ENCODE assay signal across 1 cellular context in the genomic region with DNA sequence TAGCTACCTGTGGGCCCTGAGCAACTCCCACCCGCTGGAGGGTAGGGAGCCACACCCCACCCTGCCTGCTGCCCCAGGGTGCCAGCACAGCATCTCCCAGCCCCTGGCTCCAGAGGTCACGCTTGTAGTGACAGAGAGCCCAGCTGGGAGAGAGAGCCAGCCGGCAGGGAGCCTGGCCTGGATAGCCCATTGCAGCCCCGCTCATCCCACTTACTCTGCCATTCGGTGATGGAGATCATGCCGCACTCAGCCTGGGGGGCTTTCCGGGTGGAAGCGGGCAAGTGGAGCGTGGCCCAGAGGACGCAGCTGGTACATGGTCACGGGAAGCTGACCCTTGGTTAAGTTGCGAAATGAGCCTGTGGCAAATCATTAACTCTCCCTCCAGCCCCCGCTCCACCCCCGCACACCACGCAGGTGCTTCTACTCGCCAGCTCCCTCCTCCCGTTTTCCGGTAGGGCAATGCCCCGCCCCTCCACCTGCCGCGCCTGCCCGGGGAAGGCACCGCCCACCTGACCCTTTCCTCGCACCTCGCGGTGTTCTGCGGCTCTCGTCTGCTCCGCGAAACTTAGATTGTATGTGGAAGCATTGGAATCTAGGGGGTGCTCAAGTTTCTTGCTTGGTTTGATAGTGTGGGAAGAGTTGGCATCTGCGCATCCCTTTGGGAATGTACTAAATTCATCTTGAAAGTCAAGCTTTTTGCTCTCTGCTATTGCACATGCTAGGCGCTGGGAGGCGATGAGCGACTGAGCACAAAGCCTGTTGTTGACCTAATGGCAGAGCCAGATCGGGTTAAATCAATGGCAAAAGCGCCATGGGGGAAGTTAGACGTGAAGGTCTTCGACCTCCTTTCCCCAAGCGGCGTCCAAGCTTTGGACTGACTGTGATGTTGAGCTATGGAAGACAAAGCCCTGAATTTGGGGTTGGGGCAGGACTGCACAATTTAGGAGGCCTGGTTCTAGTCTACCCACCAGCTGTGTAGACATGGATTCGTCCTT.
TF ChIP-seq lines count a peak whose summit lies in the region.

A gene with protein sequence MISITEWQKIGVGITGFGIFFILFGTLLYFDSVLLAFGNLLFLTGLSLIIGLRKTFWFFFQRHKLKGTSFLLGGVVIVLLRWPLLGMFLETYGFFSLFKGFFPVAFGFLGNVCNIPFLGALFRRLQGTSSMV (minus strand): TSS at position 321 of the 995 bp plus-strand sequence. CDS start 82 bp downstream, at position 239.

TF ChIP-seq in HepG2, 621 proteins besides CTCF, POLR2A, EP300 and RAD21 (continued from another document and continues in another):
- TF ChIP-seq, protein P1, sequence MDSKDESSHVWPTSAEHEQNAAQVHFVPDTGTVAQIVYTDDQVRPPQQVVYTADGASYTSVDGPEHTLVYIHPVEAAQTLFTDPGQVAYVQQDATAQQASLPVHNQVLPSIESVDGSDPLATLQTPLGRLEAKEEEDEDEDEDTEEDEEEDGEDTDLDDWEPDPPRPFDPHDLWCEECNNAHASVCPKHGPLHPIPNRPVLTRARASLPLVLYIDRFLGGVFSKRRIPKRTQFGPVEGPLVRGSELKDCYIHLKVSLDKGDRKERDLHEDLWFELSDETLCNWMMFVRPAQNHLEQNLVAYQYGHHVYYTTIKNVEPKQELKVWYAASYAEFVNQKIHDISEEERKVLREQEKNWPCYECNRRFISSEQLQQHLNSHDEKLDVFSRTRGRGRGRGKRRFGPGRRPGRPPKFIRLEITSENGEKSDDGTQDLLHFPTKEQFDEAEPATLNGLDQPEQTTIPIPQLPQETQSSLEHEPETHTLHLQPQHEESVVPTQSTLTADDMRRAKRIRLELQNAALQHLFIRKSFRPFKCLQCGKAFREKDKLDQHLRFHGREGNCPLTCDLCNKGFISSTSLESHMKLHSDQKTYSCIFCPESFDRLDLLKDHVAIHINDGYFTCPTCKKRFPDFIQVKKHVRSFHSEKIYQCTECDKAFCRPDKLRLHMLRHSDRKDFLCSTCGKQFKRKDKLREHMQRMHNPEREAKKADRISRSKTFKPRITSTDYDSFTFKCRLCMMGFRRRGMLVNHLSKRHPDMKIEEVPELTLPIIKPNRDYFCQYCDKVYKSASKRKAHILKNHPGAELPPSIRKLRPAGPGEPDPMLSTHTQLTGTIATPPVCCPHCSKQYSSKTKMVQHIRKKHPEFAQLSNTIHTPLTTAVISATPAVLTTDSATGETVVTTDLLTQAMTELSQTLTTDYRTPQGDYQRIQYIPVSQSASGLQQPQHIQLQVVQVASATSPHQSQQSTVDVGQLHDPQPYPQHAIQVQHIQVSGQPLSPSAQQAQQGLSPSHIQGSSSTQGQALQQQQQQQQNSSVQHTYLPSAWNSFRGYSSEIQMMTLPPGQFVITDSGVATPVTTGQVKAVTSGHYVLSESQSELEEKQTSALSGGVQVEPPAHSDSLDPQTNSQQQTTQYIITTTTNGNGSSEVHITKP (CRISPR knock-in tag; IDR thresholded peaks at IDR 0.05; ENCODE audit: low read depth): peak; percentile 95
- TF ChIP-seq, protein P2, sequence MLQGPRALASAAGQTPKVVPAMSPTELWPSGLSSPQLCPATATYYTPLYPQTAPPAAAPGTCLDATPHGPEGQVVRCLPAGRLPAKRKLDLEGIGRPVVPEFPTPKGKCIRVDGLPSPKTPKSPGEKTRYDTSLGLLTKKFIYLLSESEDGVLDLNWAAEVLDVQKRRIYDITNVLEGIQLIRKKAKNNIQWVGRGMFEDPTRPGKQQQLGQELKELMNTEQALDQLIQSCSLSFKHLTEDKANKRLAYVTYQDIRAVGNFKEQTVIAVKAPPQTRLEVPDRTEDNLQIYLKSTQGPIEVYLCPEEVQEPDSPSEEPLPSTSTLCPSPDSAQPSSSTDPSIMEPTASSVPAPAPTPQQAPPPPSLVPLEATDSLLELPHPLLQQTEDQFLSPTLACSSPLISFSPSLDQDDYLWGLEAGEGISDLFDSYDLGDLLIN (CRISPR knock-in tag; IDR thresholded peaks at IDR 0.05; ENCODE audit: borderline replicate concordance): no peak; the same call in 1 of the 2 replicates
- TF ChIP-seq, protein P3, sequence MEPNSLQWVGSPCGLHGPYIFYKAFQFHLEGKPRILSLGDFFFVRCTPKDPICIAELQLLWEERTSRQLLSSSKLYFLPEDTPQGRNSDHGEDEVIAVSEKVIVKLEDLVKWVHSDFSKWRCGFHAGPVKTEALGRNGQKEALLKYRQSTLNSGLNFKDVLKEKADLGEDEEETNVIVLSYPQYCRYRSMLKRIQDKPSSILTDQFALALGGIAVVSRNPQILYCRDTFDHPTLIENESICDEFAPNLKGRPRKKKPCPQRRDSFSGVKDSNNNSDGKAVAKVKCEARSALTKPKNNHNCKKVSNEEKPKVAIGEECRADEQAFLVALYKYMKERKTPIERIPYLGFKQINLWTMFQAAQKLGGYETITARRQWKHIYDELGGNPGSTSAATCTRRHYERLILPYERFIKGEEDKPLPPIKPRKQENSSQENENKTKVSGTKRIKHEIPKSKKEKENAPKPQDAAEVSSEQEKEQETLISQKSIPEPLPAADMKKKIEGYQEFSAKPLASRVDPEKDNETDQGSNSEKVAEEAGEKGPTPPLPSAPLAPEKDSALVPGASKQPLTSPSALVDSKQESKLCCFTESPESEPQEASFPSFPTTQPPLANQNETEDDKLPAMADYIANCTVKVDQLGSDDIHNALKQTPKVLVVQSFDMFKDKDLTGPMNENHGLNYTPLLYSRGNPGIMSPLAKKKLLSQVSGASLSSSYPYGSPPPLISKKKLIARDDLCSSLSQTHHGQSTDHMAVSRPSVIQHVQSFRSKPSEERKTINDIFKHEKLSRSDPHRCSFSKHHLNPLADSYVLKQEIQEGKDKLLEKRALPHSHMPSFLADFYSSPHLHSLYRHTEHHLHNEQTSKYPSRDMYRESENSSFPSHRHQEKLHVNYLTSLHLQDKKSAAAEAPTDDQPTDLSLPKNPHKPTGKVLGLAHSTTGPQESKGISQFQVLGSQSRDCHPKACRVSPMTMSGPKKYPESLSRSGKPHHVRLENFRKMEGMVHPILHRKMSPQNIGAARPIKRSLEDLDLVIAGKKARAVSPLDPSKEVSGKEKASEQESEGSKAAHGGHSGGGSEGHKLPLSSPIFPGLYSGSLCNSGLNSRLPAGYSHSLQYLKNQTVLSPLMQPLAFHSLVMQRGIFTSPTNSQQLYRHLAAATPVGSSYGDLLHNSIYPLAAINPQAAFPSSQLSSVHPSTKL (CRISPR knock-in tag; IDR thresholded peaks at IDR 0.05): peak; percentile 68
- TF ChIP-seq ZNF776 (CRISPR knock-in tag; IDR thresholded peaks at IDR 0.05) (no peak), SMC3 (IDR thresholded peaks at IDR 0.05; ENCODE audit: low read length) (peak; percentile 92), ZNF510 (CRISPR knock-in tag; IDR thresholded peaks at IDR 0.05; ENCODE audit: low read depth) (peak; percentile 96), ZMYM3 (CRISPR knock-in tag; IDR thresholded peaks at IDR 0.05) (no peak), PRMT3 (CRISPR knock-in tag; IDR thresholded peaks at IDR 0.05; ENCODE audit: borderline replicate concordance, low read depth) (peak; percentile 69; the same call in 1 of the 2 replicates), DNMT1 (CRISPR knock-in tag; IDR thresholded peaks at IDR 0.05) (no peak; the same call in 1 of the 2 replicates), TBL1XR1 (IDR thresholded peaks at IDR 0.05; ENCODE audit: borderline replicate concordance, low read length, partially characterized antibody) (no peak), ZNF7 (CRISPR knock-in tag; IDR thresholded peaks at IDR 0.05) (no peak), GLI4 (CRISPR knock-in tag; IDR thresholded peaks at IDR 0.05; ENCODE audit: borderline replicate concordance) (peak; percentile 63; the same call in 1 of the 2 replicates), SMAD3 (CRISPR knock-in tag; IDR thresholded peaks at IDR 0.05) (peak; percentile 77; the same call in 1 of the 2 replicates), ESRRA (CRISPR knock-in tag; IDR thresholded peaks at IDR 0.05; ENCODE audit: low read depth) (peak; percentile 86), KDM3A (CRISPR knock-in tag; IDR thresholded peaks at IDR 0.05; ENCODE audit: low read depth) (peak; percentile 24; the same call in 1 of the 2 replicates), KMT2B (CRISPR knock-in tag; IDR thresholded peaks at IDR 0.05) (peak; percentile 75), SCMH1 (CRISPR knock-in tag; IDR thresholded peaks at IDR 0.05; ENCODE audit: borderline replicate concordance) (no peak), SRY (CRISPR knock-in tag; IDR thresholded peaks at IDR 0.05) (peak; percentile 50; the same call in 1 of the 2 replicates), BHLHE40 (IDR thresholded peaks at IDR 0.05; ENCODE audit: low read length) (peak; percentile 38; the same call in 1 of the 2 replicates), ZNF782 (CRISPR knock-in tag; IDR thresholded peaks at IDR 0.05; ENCODE audit: borderline replicate concordance) (peak; percentile 63; the same call in 1 of the 2 replicates), ZNF3 (CRISPR knock-in tag; IDR thresholded peaks at IDR 0.05) (no peak), SMYD3 (CRISPR knock-in tag; IDR thresholded peaks at IDR 0.05) (peak; percentile 56; the same call in 1 of the 2 replicates), MEF2D (CRISPR knock-in tag; IDR thresholded peaks at IDR 0.05) (peak; percentile 93), TGIF2 (CRISPR knock-in tag; IDR thresholded peaks at IDR 0.05) (0 out of 2 replicates have a peak, but pooled peaks have one; percentile 13), CBX1 (IDR thresholded peaks at IDR 0.05; ENCODE audit: low read depth) (no peak), ZNF501 (CRISPR knock-in tag; IDR thresholded peaks at IDR 0.05) (peak; percentile 96), ZNF781 (CRISPR knock-in tag; IDR thresholded peaks at IDR 0.05; ENCODE audit: borderline replicate concordance, not compliant biosample characterization) (peak; percentile 77), ZNF775 (CRISPR knock-in tag; IDR thresholded peaks at IDR 0.05; ENCODE audit: borderline replicate concordance) (no peak), HOXA5 (CRISPR knock-in tag; IDR thresholded peaks at IDR 0.05) (peak; percentile 90), ZBTB7A (CRISPR knock-in tag; IDR thresholded peaks at IDR 0.05) (no peak; the same call in 1 of the 2 replicates), KAT7 (CRISPR knock-in tag; IDR thresholded peaks at IDR 0.05; ENCODE audit: borderline replicate concordance) (peak; percentile 86), ZNF124 (CRISPR knock-in tag; IDR thresholded peaks at IDR 0.05) (no peak; the same call in 1 of the 2 replicates), RNF2 (conservative IDR thresholded peaks at IDR 0.05; ENCODE audit: low read depth) (peak; percentile 78; the same call in 1 of the 2 replicates), ZMYM4 (CRISPR knock-in tag; IDR thresholded peaks at IDR 0.05) (peak; percentile 73), NKX3-1 (CRISPR knock-in tag; IDR thresholded peaks at IDR 0.05) (peak; percentile 69; the same call in 1 of the 2 replicates), PAF1 (CRISPR knock-in tag; IDR thresholded peaks at IDR 0.05) (no peak)
- TF ChIP-seq, protein P4, sequence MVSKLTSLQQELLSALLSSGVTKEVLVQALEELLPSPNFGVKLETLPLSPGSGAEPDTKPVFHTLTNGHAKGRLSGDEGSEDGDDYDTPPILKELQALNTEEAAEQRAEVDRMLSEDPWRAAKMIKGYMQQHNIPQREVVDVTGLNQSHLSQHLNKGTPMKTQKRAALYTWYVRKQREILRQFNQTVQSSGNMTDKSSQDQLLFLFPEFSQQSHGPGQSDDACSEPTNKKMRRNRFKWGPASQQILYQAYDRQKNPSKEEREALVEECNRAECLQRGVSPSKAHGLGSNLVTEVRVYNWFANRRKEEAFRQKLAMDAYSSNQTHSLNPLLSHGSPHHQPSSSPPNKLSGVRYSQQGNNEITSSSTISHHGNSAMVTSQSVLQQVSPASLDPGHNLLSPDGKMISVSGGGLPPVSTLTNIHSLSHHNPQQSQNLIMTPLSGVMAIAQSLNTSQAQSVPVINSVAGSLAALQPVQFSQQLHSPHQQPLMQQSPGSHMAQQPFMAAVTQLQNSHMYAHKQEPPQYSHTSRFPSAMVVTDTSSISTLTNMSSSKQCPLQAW (CRISPR knock-in tag; IDR thresholded peaks at IDR 0.05): peak; percentile 99
- TF ChIP-seq, protein P5, sequence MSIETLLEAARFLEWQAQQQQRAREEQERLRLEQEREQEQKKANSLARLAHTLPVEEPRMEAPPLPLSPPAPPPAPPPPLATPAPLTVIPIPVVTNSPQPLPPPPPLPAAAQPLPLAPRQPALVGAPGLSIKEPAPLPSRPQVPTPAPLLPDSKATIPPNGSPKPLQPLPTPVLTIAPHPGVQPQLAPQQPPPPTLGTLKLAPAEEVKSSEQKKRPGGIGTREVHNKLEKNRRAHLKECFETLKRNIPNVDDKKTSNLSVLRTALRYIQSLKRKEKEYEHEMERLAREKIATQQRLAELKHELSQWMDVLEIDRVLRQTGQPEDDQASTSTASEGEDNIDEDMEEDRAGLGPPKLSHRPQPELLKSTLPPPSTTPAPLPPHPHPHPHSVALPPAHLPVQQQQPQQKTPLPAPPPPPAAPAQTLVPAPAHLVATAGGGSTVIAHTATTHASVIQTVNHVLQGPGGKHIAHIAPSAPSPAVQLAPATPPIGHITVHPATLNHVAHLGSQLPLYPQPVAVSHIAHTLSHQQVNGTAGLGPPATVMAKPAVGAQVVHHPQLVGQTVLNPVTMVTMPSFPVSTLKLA (IDR thresholded peaks at IDR 0.05): peak; percentile 45; the same call in 1 of the 2 replicates
- TF ChIP-seq, protein P6, sequence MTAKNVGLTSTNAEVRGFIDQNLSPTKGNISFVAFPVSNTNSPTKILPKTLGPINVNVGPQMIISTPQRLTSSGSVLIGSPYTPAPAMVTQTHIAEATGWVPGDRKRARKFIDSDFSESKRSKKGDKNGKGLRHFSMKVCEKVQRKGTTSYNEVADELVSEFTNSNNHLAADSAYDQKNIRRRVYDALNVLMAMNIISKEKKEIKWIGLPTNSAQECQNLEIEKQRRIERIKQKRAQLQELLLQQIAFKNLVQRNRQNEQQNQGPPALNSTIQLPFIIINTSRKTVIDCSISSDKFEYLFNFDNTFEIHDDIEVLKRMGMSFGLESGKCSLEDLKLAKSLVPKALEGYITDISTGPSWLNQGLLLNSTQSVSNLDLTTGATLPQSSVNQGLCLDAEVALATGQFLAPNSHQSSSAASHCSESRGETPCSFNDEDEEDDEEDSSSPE (CRISPR knock-in tag; IDR thresholded peaks at IDR 0.05): peak; percentile 94
- TF ChIP-seq, protein P7, sequence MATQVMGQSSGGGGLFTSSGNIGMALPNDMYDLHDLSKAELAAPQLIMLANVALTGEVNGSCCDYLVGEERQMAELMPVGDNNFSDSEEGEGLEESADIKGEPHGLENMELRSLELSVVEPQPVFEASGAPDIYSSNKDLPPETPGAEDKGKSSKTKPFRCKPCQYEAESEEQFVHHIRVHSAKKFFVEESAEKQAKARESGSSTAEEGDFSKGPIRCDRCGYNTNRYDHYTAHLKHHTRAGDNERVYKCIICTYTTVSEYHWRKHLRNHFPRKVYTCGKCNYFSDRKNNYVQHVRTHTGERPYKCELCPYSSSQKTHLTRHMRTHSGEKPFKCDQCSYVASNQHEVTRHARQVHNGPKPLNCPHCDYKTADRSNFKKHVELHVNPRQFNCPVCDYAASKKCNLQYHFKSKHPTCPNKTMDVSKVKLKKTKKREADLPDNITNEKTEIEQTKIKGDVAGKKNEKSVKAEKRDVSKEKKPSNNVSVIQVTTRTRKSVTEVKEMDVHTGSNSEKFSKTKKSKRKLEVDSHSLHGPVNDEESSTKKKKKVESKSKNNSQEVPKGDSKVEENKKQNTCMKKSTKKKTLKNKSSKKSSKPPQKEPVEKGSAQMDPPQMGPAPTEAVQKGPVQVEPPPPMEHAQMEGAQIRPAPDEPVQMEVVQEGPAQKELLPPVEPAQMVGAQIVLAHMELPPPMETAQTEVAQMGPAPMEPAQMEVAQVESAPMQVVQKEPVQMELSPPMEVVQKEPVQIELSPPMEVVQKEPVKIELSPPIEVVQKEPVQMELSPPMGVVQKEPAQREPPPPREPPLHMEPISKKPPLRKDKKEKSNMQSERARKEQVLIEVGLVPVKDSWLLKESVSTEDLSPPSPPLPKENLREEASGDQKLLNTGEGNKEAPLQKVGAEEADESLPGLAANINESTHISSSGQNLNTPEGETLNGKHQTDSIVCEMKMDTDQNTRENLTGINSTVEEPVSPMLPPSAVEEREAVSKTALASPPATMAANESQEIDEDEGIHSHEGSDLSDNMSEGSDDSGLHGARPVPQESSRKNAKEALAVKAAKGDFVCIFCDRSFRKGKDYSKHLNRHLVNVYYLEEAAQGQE (IDR thresholded peaks at IDR 0.05; ENCODE audit: borderline replicate concordance in 1 of 2, low read depth in 1 of 2, low read length in 2 of 2): peak in 1 of 2 experiments; percentile 31; a peak in 1 of 4 replicates
